ENCODE assay signal across 8 cellular contexts in genomic region chr19:32351807-32352630, GRCh38. TPM values are rescaled to one million over a fixed set of nuclear protein-coding genes. Genes with fewer than 3 reads are reported as not detected.
DNase-seq lines count a peak whose midpoint lies in the region; ATAC-seq and TF ChIP-seq lines count a peak whose summit lies in the region.

No MANE protein-coding gene starts in this region.

- H3K4me3 ChIP-seq in BLaER1 treated with 17β-estradiol and CSF1 and Interleukin-3, amounts not matched to agents 10 nM and 100 nM = no peak overlapping the region
- peak overlapping the region; percentile 8 for H3K4me3 ChIP-seq in Loucy (ENCODE audit: low read length, poor library complexity, severe bottlenecking)
- H3K4me3 ChIP-seq in adipocyte (ENCODE audit: low read length) = peak overlapping the region; percentile 17
- peak overlapping the region in 1 of 2 donors; percentile 4 for H3K4me3 ChIP-seq in muscle layer of duodenum (ENCODE audit: low read depth in 1 of 2, low read length in 2 of 2)
- H3K4me3 ChIP-seq in BE2C (ENCODE audit: low read depth, low read length) = no peak overlapping the region

- no peaks in the 10 kb centered on the region for H3K9me2 ChIP-seq in Loucy (replicated peaks; ENCODE audit: low read depth, low read length)

- no peak for DNase-seq in adipocyte (ENCODE audit: low read depth)
- no peak for DNase-seq in NCI-H446 treated with DMSO at 0.1 percent for 48 hours (lab: John Stamatoyannopoulos, UW)
- DNase-seq in stimulated activated naive CD4-positive, alpha-beta T cell (lab: John Stamatoyannopoulos, UW) = no peak
- DNase-seq in BE2C = no peak

- no peaks in the 10 kb centered on the region for H3F3A ChIP-seq in Loucy (ENCODE audit: low read depth)

- peaks cover 9 to 41% (median 23%) of the 10 kb centered on the region in 10 experiments for H3K4me1 ChIP-seq in BLaER1 treated with 17β-estradiol and CSF1 and Interleukin-3, amounts not matched to agents 10 nM and 100 nM
- peaks cover 46% of the 10 kb centered on the region for H3K4me1 ChIP-seq in Loucy (ENCODE audit: insufficient read depth, low read length, poor library complexity, severe bottlenecking)
- peaks cover 37% of the 10 kb centered on the region for H3K4me1 ChIP-seq in adipocyte (ENCODE audit: control insufficient read depth, insufficient read depth, low read length)
- peaks cover 13 to 47% of the 10 kb centered on the region in 2 donors for H3K4me1 ChIP-seq in muscle layer of duodenum (ENCODE audit: control insufficient read depth in 1 of 2, insufficient read depth in 2 of 2, low read length in 2 of 2)
- H3K4me1 ChIP-seq in BE2C = no peaks in the 10 kb centered on the region; the same call in 1 of the 2 replicates

- H3K27ac ChIP-seq in BLaER1 treated with 17β-estradiol and CSF1 and Interleukin-3, amounts not matched to agents 10 nM and 100 nM = no peak overlapping the region
- H3K27ac ChIP-seq in muscle layer of duodenum (ENCODE audit: low read length) = peak overlapping the region; percentile 52

- H3K4me2 ChIP-seq in BLaER1 treated with 17β-estradiol and CSF1 and Interleukin-3, amounts not matched to agents 10 nM and 100 nM = peak overlapping the region in 8 of 11 experiments; percentile 3 to 49 (median 30); a peak in 13 of 22 replicates
- peak overlapping the region; percentile 59 for H3K4me2 ChIP-seq in Loucy (ENCODE audit: low read depth, low read length, poor library complexity, severe bottlenecking)

- peaks cover 0 to 22% (median 0%) of the 10 kb centered on the region in 11 experiments; a peak in 3 of 22 replicates for H3K9me3 ChIP-seq in BLaER1 treated with 17β-estradiol and CSF1 and Interleukin-3, amounts not matched to agents 10 nM and 100 nM (replicated peaks in 1 of 11)
- H3K9me3 ChIP-seq in Loucy (ENCODE audit: insufficient read depth, low read depth, low read length) = no peaks in the 10 kb centered on the region
- H3K9me3 ChIP-seq in adipocyte (ENCODE audit: control insufficient read depth, low read length) = no peaks in the 10 kb centered on the region
- H3K9me3 ChIP-seq in muscle layer of duodenum (ENCODE audit: control insufficient read depth in 1 of 2, low read length in 2 of 2) = no peaks in the 10 kb centered on the region
- no peaks in the 10 kb centered on the region for H3K9me3 ChIP-seq in BE2C

- H4K20me1 ChIP-seq in BLaER1 treated with 17β-estradiol and CSF1 and Interleukin-3, amounts not matched to agents 10 nM and 100 nM = peaks cover 27 to 98% (median 92%) of the 10 kb centered on the region in 11 experiments; a peak in 20 of 22 replicates
- H4K20me1 ChIP-seq in Loucy (ENCODE audit: insufficient read depth, low read length, poor library complexity, severe bottlenecking) = peaks cover 48% of the 10 kb centered on the region

- no peak for ATAC-seq in esophagus mucosa

- H3K79me2 ChIP-seq in Loucy (ENCODE audit: insufficient read depth, low read length) = peaks cover 36% of the 10 kb centered on the region

- TF ChIP-seq CTCF in Loucy (conservative IDR thresholded peaks at IDR 0.05; ENCODE audit: low read length) (no peak), BE2C (IDR thresholded peaks at IDR 0.05; ENCODE audit: low read depth, low read length) (no peak)

- peaks cover 0 to 92% (median 0%) of the 10 kb centered on the region in 11 experiments; a peak in 9 of 22 replicates for H3K27me3 ChIP-seq in BLaER1 treated with 17β-estradiol and CSF1 and Interleukin-3, amounts not matched to agents 10 nM and 100 nM
- H3K27me3 ChIP-seq in Loucy (ENCODE audit: insufficient read depth, low read length, poor library complexity, severe bottlenecking) (no peaks in the 10 kb centered on the region), adipocyte (replicated peaks; ENCODE audit: control insufficient read depth, insufficient read depth, low read length) (no peaks in the 10 kb centered on the region), muscle layer of duodenum (ENCODE audit: low read depth, low read length) (no peaks in the 10 kb centered on the region), BE2C (no peaks in the 10 kb centered on the region)

- H2AFZ ChIP-seq in Loucy (ENCODE audit: low read length) = no peak overlapping the region

- peaks cover 23 to 87% (median 70%) of the 10 kb centered on the region in 11 experiments for H3K36me3 ChIP-seq in BLaER1 treated with 17β-estradiol and CSF1 and Interleukin-3, amounts not matched to agents 10 nM and 100 nM
- H3K36me3 ChIP-seq in Loucy (ENCODE audit: insufficient read depth, low read length) = peaks cover 41% of the 10 kb centered on the region; the same call in 1 of the 2 replicates
- peaks cover 74% of the 10 kb centered on the region for H3K36me3 ChIP-seq in adipocyte (ENCODE audit: control insufficient read depth, insufficient read depth, low read length, severe bottlenecking)
- peaks cover 47 to 48% of the 10 kb centered on the region in 2 donors for H3K36me3 ChIP-seq in muscle layer of duodenum (ENCODE audit: control insufficient read depth in 1 of 2, insufficient read depth in 2 of 2, low read length in 2 of 2)
- H3K36me3 ChIP-seq in BE2C = peaks cover 62% of the 10 kb centered on the region

- H3K9ac ChIP-seq in BLaER1 treated with 17β-estradiol and CSF1 and Interleukin-3, amounts not matched to agents 10 nM and 100 nM = no peak overlapping the region
- H3K9ac ChIP-seq in Loucy (ENCODE audit: low read depth, low read length, poor library complexity, severe bottlenecking) (no peak overlapping the region), adipocyte (ENCODE audit: low read length) (peak overlapping the region; percentile 35)

RNA-seq across cellular contexts. Expression of gene ZNF507, which starts 6.6 kb away (rescaled TPM):
- total RNA-seq in esophagus mucosa = 8.5 TPM
- 9.2 TPM for polyA plus RNA-seq in BE2C (2012; ENCODE audit: insufficient read depth, insufficient read length, low read depth)

RNA-seq across cellular contexts. Expression of gene DPY19L3, which starts 53.6 kb away (rescaled TPM):
- total RNA-seq in esophagus mucosa = 9.0 TPM
- 19.9 TPM for polyA plus RNA-seq in BE2C (2012; ENCODE audit: insufficient read depth, insufficient read length, low read depth)

Comparison
In these comparisons a context has a peak if more than half of its experiments do, and no peak if none do; other contexts are left out.
1. H3K4me3 ChIP-seq: peak in Loucy (single experiment) and adipocyte (single experiment); none in BLaER1 treated with 17β-estradiol and CSF1 and Interleukin-3, amounts not matched to agents 10 nM and 100 nM (0 of 10) and BE2C (single experiment).